18 cellular contexts compared by ENCODE assay signal in the genomic region with DNA sequence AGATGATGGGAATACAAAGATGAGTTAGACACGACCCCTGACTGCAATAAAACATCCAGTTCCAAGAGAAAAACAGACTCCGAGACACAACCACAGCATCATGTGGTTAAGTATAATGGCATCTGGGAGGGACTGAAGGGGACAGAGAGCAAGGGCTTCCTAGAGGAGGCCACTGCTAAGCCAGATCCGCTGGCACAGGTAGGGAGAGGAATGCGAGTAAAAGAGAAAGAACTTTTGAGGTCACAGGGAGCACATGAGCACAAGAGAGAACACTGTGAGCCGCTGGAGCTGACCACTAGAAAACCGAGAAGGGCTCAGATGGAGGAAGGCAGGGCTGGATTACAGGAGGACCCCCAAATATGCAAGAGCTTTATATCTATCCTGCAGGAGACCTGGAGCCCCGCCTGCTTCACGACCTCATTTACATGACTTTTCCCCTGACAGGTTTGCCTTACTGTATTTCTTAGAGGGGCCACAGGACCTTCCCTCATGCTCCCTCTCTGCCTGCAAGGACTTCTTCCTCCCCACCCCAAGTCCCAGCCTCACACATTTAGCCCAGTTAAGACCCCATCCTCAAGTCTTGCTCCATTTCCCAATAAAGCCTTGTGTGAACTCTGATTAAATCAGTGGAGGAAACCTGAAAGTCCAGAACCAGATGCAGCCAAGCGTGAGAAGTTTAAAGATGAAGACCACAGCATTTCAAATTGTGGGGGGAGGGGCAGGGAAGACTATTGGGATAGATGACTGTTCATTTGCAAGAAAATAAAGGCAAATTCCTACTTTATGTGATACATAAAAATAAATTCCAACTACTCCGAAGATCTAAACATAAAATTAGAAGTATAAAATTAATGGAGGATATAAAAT. TPM values are rescaled to one million over a fixed set of nuclear protein-coding genes. Genes with fewer than 3 reads are reported as not detected.
A peak's percentile ranks its signal among the peaks of the same experiment; 100 is the strongest.
DNase-seq lines count a peak whose midpoint lies in the region; ATAC-seq and TF ChIP-seq lines count a peak whose summit lies in the region.
"Had no signal": no experiment of that assay in that cellular context is flagged by ENCODE, and none has a peak within 500 bp of the region (broad histone marks: within the 10 kb centered on the region; RNA-seq: fewer than 3 reads in every experiment).

No MANE protein-coding gene starts in this region.

- H3K36me3 Mint-ChIP-seq in activated CD4-positive, alpha-beta T cell treated with anti-CD3 and anti-CD28 coated beads, Interleukin-2, amount 10 ng/mL, durations not matched to agents 7 days and 5 days (ENCODE audit: low read depth), result no peaks in the 10 kb centered on the region
- H3K36me3 Mint-ChIP-seq in naive thymus-derived CD8-positive, alpha-beta T cell, result no peaks in the 10 kb centered on the region
- H3K36me3 Mint-ChIP-seq in endodermal cell (ENCODE audit: low read depth), result peaks cover 8% of the 10 kb centered on the region

- CTCF ChIA-PET in activated CD4-positive, alpha-beta T cell treated with anti-CD3 and anti-CD28 coated beads, Interleukin-2, amount 10 ng/mL, durations not matched to agents 7 days and 5 days (lab: Charles Lee), result interaction anchor here (0.6 kb wide), 1 partner anchor 1188 kb away, joined by 4 read pairs; no protein-coding TSS in a partner anchor

- peaks cover 0 to 6% (median 1%) of the 10 kb centered on the region in 4 donors for H3K36me3 ChIP-seq in esophagus muscularis mucosa
- no peaks in the 10 kb centered on the region for H3K36me3 ChIP-seq in parathyroid adenoma (ENCODE audit: control insufficient read depth, insufficient read depth, low read length)
- H3K36me3 ChIP-seq in esophagus squamous epithelium, result no peaks in the 10 kb centered on the region
- no peaks in the 10 kb centered on the region for H3K36me3 ChIP-seq in endodermal cell (ENCODE audit: control insufficient read depth, insufficient read depth, low read length)
- H3K36me3 ChIP-seq: SJCRH30 had no signal

- H3K4me2 ChIP-seq in parathyroid adenoma (ENCODE audit: low read length), result peak overlapping the region; percentile 21

- no peak for DNase-seq in activated CD4-positive, alpha-beta T cell treated with anti-CD3 and anti-CD28 coated beads, Interleukin-2, amount 10 ng/mL, durations not matched to agents 7 days and 5 days
- DNase-seq in activated CD4-positive, alpha-beta T cell treated with anti-CD3 and anti-CD28 coated beads for 4 hours, result no peak
- DNase-seq in SK-N-DZ (ENCODE audit: low spot score) (peak; percentile 44), esophagus muscularis mucosa (ENCODE audit: extremely low spot score) (peak; percentile 82), esophagus squamous epithelium (lab: John Stamatoyannopoulos, UW) (no peak), endodermal cell (no peak)
- no peak for DNase-seq in naive thymus-derived CD8-positive, alpha-beta T cell
- DNase-seq: COR-L47, DMS 273 treated with DMSO at 0.1 percent for 48 hours, NCI-H1105 treated with DMSO at 0.1 percent for 48 hours, NCI-H1694, NCI-H226, NCI-H524, SJCRH30 had no signal

- H2AFZ ChIP-seq in parathyroid adenoma, result no peak overlapping the region

- H3K4me3 ChIP-seq in esophagus muscularis mucosa (no peak overlapping the region), parathyroid adenoma (ENCODE audit: low read depth, low read length) (no peak overlapping the region), esophagus squamous epithelium (no peak overlapping the region), endodermal cell (ENCODE audit: low read length) (no peak overlapping the region)
- H3K4me3 ChIP-seq: K562, SJCRH30 had no signal

- intact Hi-C loops in esophagus muscularis mucosa (cut with DNase I) (no loop called here), esophagus squamous epithelium (cut with DNase I) (no loop called here)

- H3K27me3 Mint-ChIP-seq in activated CD4-positive, alpha-beta T cell treated with anti-CD3 and anti-CD28 coated beads, Interleukin-2, amount 10 ng/mL, durations not matched to agents 7 days and 5 days, result no peaks in the 10 kb centered on the region
- peaks cover 0 to 9% (median 3%) of the 10 kb centered on the region in 5 donors for H3K27me3 Mint-ChIP-seq in naive thymus-derived CD8-positive, alpha-beta T cell
- no peaks in the 10 kb centered on the region for H3K27me3 Mint-ChIP-seq in endodermal cell (ENCODE audit: insufficient read depth)

- WGBS in esophagus muscularis mucosa, result 85% methylated on average over 10 of the region's 10 CpGs
- WGBS in esophagus squamous epithelium, 2 donors, result 74 to 86% methylated on average over 10 of the region's 10 CpGs
- WGBS in endodermal cell (ENCODE audit: insufficient coverage in 1 of 2, insufficient read length in 1 of 2), 2 experiments, result 76 to 89% methylated on average over 4 to 9 of the region's 10 CpGs

- H3K27ac ChIP-seq in esophagus muscularis mucosa (replicated peaks in 1 of 4), result no peak overlapping the region
- H3K27ac ChIP-seq in parathyroid adenoma, result no peak overlapping the region
- H3K27ac ChIP-seq in esophagus squamous epithelium, result no peak overlapping the region
- no peak overlapping the region for H3K27ac ChIP-seq in endodermal cell (ENCODE audit: low read depth, low read length)
- H3K27ac ChIP-seq: SJCRH30 had no signal

- no peaks in the 10 kb centered on the region for H3K9me3 Mint-ChIP-seq in activated CD4-positive, alpha-beta T cell treated with anti-CD3 and anti-CD28 coated beads, Interleukin-2, amount 10 ng/mL, durations not matched to agents 7 days and 5 days
- H3K9me3 Mint-ChIP-seq in naive thymus-derived CD8-positive, alpha-beta T cell, result peaks cover 0 to 8% (median 0%) of the 10 kb centered on the region in 9 donors
- no peaks in the 10 kb centered on the region for H3K9me3 Mint-ChIP-seq in endodermal cell

- TF ChIP-seq CTCF in esophagus muscularis mucosa (IDR thresholded peaks at IDR 0.05) (no peak), parathyroid adenoma (IDR thresholded peaks at IDR 0.05) (no peak), esophagus squamous epithelium (IDR thresholded peaks at IDR 0.05) (no peak), endodermal cell (conservative IDR thresholded peaks at IDR 0.05) (no peak)

- H3K4me1 ChIP-seq in esophagus muscularis mucosa (no peaks in the 10 kb centered on the region), parathyroid adenoma (no peaks in the 10 kb centered on the region), esophagus squamous epithelium (no peaks in the 10 kb centered on the region), endodermal cell (ENCODE audit: control insufficient read depth, insufficient read depth, low read length) (peaks cover 6% of the 10 kb centered on the region)
- H3K4me1 ChIP-seq: SJCRH30 had no signal

- TF ChIP-seq POLR2A in esophagus muscularis mucosa (IDR thresholded peaks at IDR 0.05; ENCODE audit: low read depth) (no peak), esophagus squamous epithelium (IDR thresholded peaks at IDR 0.05) (no peak)

- H3K27ac Mint-ChIP-seq in activated CD4-positive, alpha-beta T cell treated with anti-CD3 and anti-CD28 coated beads, Interleukin-2, amount 10 ng/mL, durations not matched to agents 7 days and 5 days, result peak overlapping the region; percentile 21
- H3K27ac Mint-ChIP-seq in naive thymus-derived CD8-positive, alpha-beta T cell, result no peak overlapping the region
- no peak overlapping the region for H3K27ac Mint-ChIP-seq in endodermal cell
- H3K27ac Mint-ChIP-seq: B cell had no signal

- H3K27me3 ChIP-seq in esophagus muscularis mucosa (no peaks in the 10 kb centered on the region), parathyroid adenoma (ENCODE audit: control insufficient read depth, insufficient read depth, low read length) (no peaks in the 10 kb centered on the region), esophagus squamous epithelium (peaks cover 0 to 29% (median 0%) of the 10 kb centered on the region in 4 donors), endodermal cell (ENCODE audit: control insufficient read depth, insufficient read depth, low read length, poor library complexity, severe bottlenecking) (no peaks in the 10 kb centered on the region)
- H3K27me3 ChIP-seq: SJCRH30 had no signal

- TF ChIP-seq EP300 in esophagus muscularis mucosa (IDR thresholded peaks at IDR 0.05), result no peak

- H3K4me3 Mint-ChIP-seq in activated CD4-positive, alpha-beta T cell treated with anti-CD3 and anti-CD28 coated beads, Interleukin-2, amount 10 ng/mL, durations not matched to agents 7 days and 5 days, result no peak overlapping the region
- H3K4me3 Mint-ChIP-seq in naive thymus-derived CD8-positive, alpha-beta T cell, result no peak overlapping the region
- H3K4me3 Mint-ChIP-seq in endodermal cell, result no peak overlapping the region
- H3K4me3 Mint-ChIP-seq: B cell had no signal

- H3K9me3 ChIP-seq in esophagus muscularis mucosa, result no peaks in the 10 kb centered on the region
- no peaks in the 10 kb centered on the region for H3K9me3 ChIP-seq in parathyroid adenoma (ENCODE audit: control insufficient read depth, low read length)
- no peaks in the 10 kb centered on the region for H3K9me3 ChIP-seq in esophagus squamous epithelium
- no peaks in the 10 kb centered on the region for H3K9me3 ChIP-seq in endodermal cell (ENCODE audit: control insufficient read depth, low read length)
- H3K9me3 ChIP-seq: SJCRH30 had no signal

- no peak for ATAC-seq in naive thymus-derived CD8-positive, alpha-beta T cell
- ATAC-seq: K562, Panc1 had no signal

- POLR2A ChIA-PET in activated CD4-positive, alpha-beta T cell treated with anti-CD3 and anti-CD28 coated beads, Interleukin-2, amount 10 ng/mL, durations not matched to agents 7 days and 5 days (lab: Charles Lee), result no interaction called here
- POLR2A ChIA-PET in naive thymus-derived CD8-positive, alpha-beta T cell (lab: Charles Lee), result interaction anchor here (0.6 kb wide), 1 partner anchor 355 kb away, joined by 3 read pairs; no protein-coding TSS in a partner anchor

- H3K79me2 ChIP-seq in parathyroid adenoma, result no peaks in the 10 kb centered on the region

- H3K4me1 Mint-ChIP-seq in activated CD4-positive, alpha-beta T cell treated with anti-CD3 and anti-CD28 coated beads, Interleukin-2, amount 10 ng/mL, durations not matched to agents 7 days and 5 days, result no peaks in the 10 kb centered on the region
- H3K4me1 Mint-ChIP-seq in naive thymus-derived CD8-positive, alpha-beta T cell, result no peaks in the 10 kb centered on the region
- peaks cover 37% of the 10 kb centered on the region for H3K4me1 Mint-ChIP-seq in endodermal cell
- H3K4me1 Mint-ChIP-seq: B cell had no signal

- H3K9ac ChIP-seq in parathyroid adenoma (no peak overlapping the region), endodermal cell (ENCODE audit: extremely low read depth, low read length, poor library complexity, severe bottlenecking) (no peak overlapping the region)

RNA-seq across cellular contexts. Expression of a gene that starts 29.6 kb away (rescaled TPM):
- total RNA-seq in activated CD4-positive, alpha-beta T cell treated with anti-CD3 and anti-CD28 coated beads, Interleukin-2, amount 10 ng/mL, durations not matched to agents 7 days and 5 days, result under 1 TPM; 0.27 to 0.35 TPM
- polyA plus RNA-seq in SK-N-DZ (2014; cell fraction: cytosol; rRNA removed), result 4.3 and 8.7 TPM in 2 replicates
- polyA plus RNA-seq in SK-N-DZ (2014; cell fraction: nucleus; rRNA removed), result 7.5 and 7.6 TPM in 2 replicates
- total RNA-seq in esophagus muscularis mucosa (1 to 10 TPM; 5.0 to 9.1 (median 6.4) TPM), esophagus squamous epithelium (1 to 10 TPM in 3 of 4 donors, under 1 TPM in 1; 0.23 to 1.8 (median 1.1) TPM), endodermal cell (10 to 100 TPM; 19.6 to 25.3 TPM)
- 1 to 10 TPM; 3.0 to 4.0 TPM for total RNA-seq in naive thymus-derived CD8-positive, alpha-beta T cell
- polyA plus RNA-seq in naive thymus-derived CD8-positive, alpha-beta T cell, result under 1 TPM in 2 of 3 donors, not detected in 1; 0.14 to 0.31 TPM
- 5.8 TPM for polyA plus RNA-seq in endodermal cell (2013, experiment 1 of 2)
- 5.0 TPM for polyA plus RNA-seq in endodermal cell (2013, experiment 2 of 2)

Comparison
In these comparisons a context has a peak if more than half of its experiments do, and no peak if none do; other contexts are left out.
1. DNase-seq: peak in SK-N-DZ (single experiment) and esophagus muscularis mucosa (single experiment); none in activated CD4-positive, alpha-beta T cell treated with anti-CD3 and anti-CD28 coated beads, Interleukin-2, amount 10 ng/mL, durations not matched to agents 7 days and 5 days (single experiment), activated CD4-positive, alpha-beta T cell treated with anti-CD3 and anti-CD28 coated beads for 4 hours (0 of 2), naive thymus-derived CD8-positive, alpha-beta T cell (0 of 10), esophagus squamous epithelium (single experiment) and endodermal cell (single experiment).